Comparison of ENCODE assay signal across 17 cellular contexts in genomic region chr1:19342894-19343616, GRCh38.
"Had no signal": no experiment of that assay in that cellular context is flagged by ENCODE, and none has a peak within 500 bp of the region (broad histone marks: within the 10 kb centered on the region; RNA-seq: fewer than 3 reads in every experiment).

No MANE protein-coding gene starts in this region.

- H3K36me3 ChIP-seq: ovary had no signal

- H3K27me3 Mint-ChIP-seq: dendritic cell treated with granulocyte-macrophage colony-stimulating factor and Interleukin-4, amounts not matched to agents 40 ng/mL and 50 ng/mL, for 4 days; type B pancreatic cell had no signal

- H3K4me3 Mint-ChIP-seq: activated naive CD4-positive, alpha-beta T cell treated with anti-CD3 and anti-CD28 coated beads for 36 hours; dendritic cell treated with granulocyte-macrophage colony-stimulating factor and Interleukin-4, amounts not matched to agents 40 ng/mL and 50 ng/mL, for 4 days; type B pancreatic cell had no signal

- H3K9me3 Mint-ChIP-seq: activated naive CD4-positive, alpha-beta T cell treated with anti-CD3 and anti-CD28 coated beads for 36 hours; dendritic cell treated with granulocyte-macrophage colony-stimulating factor and Interleukin-4, amounts not matched to agents 40 ng/mL and 50 ng/mL, for 4 days; type B pancreatic cell had no signal

- DNase-seq: activated CD4-positive, alpha-beta T cell treated with anti-CD3 and anti-CD28 coated beads for 1 hour; activated CD4-positive, alpha-beta T cell treated with anti-CD3 and anti-CD28 coated beads, Interleukin-2, amount 50 U/mL, for 4 hours; activated naive CD4-positive, alpha-beta T cell treated with anti-CD3 and anti-CD28 coated beads for 36 hours; effector CD8-positive, alpha-beta T cell; foreskin fibroblast; hypothalamus; left lung; mammary epithelial cell; ovary; right lobe of liver; stimulated activated CD4-positive, alpha-beta T cell treated with anti-CD3 and anti-CD28 coated beads, Interleukin-4, amount 100 ng/mL, for 1 hour; stomach; T1000 had no signal

- H3K27me3 ChIP-seq: ascending aorta, left lung, ovary, right lobe of liver, stomach had no signal

- H3K9me3 ChIP-seq: ascending aorta, left lung, ovary, right lobe of liver, stomach had no signal

- H3K4me3 ChIP-seq: ascending aorta, left lung, ovary, right lobe of liver, smooth muscle cell, stomach had no signal

- H3K27ac ChIP-seq: left lung, ovary, right lobe of liver had no signal

- H3K4me2 ChIP-seq: smooth muscle cell had no signal

- ATAC-seq: left lung, right lobe of liver had no signal

- H3K27ac Mint-ChIP-seq: activated naive CD4-positive, alpha-beta T cell treated with anti-CD3 and anti-CD28 coated beads for 36 hours; type B pancreatic cell had no signal
